Comparison of ENCODE assay signal across 9 cellular contexts in the genomic region with DNA sequence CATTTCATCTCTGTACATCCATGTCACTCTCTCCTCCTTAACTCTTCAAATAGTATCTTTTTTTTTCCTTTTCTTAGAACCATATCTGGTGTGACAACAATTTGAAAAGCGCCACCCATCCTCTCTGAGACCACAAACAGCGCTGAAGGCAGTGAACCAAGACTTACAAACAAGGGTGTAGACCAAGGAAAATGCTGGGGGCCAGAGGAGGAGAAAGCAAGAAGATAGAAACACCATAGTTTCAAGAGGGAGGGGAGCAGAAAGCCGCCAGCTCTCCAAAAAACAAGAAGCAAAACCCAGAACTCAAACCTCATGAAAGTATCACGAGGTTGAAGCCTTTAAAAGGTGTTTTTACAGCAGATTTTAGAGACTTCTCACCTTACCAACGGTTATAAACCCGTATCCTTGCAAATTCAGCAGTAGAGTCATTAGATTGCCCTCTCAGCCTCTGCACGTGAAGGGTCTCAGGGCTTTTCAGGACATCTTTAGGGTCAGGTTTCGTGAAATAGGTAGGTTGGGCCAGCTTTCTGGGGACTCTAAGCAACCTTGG. TPM values are rescaled to one million over a fixed set of nuclear protein-coding genes. Genes with fewer than 3 reads are reported as not detected.
A peak's percentile ranks its signal among the peaks of the same experiment; 100 is the strongest.
DNase-seq lines count a peak whose midpoint lies in the region; ATAC-seq, FAIRE-seq and TF ChIP-seq lines count a peak whose summit lies in the region.
"Had no signal": no experiment of that assay in that cellular context is flagged by ENCODE, and none has a peak within 500 bp of the region (broad histone marks: within the 10 kb centered on the region; RNA-seq: fewer than 3 reads in every experiment).

No MANE protein-coding gene starts in this region.

- H3K27me3 Mint-ChIP-seq in activated naive CD8-positive, alpha-beta T cell, result no peaks in the 10 kb centered on the region

- FAIRE-seq in GM12891 (lab: Jason Lieb, UNC), result peak; percentile 92

- H3K36me3 Mint-ChIP-seq in activated naive CD8-positive, alpha-beta T cell, result peaks cover 22% of the 10 kb centered on the region

- H3K27ac Mint-ChIP-seq in activated naive CD8-positive, alpha-beta T cell, result peak overlapping the region; percentile 95

- TF ChIP-seq POLR2A in GM12891 (IDR thresholded peaks at IDR 0.05; ENCODE audit: low read depth, low read length), result no peak; the same call in 1 of the 2 replicates

- H3K4me1 Mint-ChIP-seq in activated naive CD8-positive, alpha-beta T cell (ENCODE audit: low read depth), result peaks cover 70% of the 10 kb centered on the region

- no peak for DNase-seq in GM12891 (ENCODE audit: insufficient read length, low spot score)
- no peak for DNase-seq in NCI-H524 (lab: John Stamatoyannopoulos, UW)
- no peak for DNase-seq in foreskin fibroblast
- no peak for DNase-seq in A172 (ENCODE audit: low spot score)
- no peak for DNase-seq in cortex of kidney (lab: John Stamatoyannopoulos, UW)

- H3K4me3 ChIP-seq in foreskin fibroblast (ENCODE audit: low read depth in 1 of 2, low read length in 2 of 2), result no peak overlapping the region

- peaks cover 28% of the 10 kb centered on the region for H3K9me3 Mint-ChIP-seq in activated naive CD8-positive, alpha-beta T cell (ENCODE audit: low read depth)

- H3K4me3 Mint-ChIP-seq in activated naive CD8-positive, alpha-beta T cell, result peak overlapping the region; percentile 84

- no peak for TF ChIP-seq CTCF in foreskin fibroblast (IDR thresholded peaks at IDR 0.05; ENCODE audit: low read depth, low read length)

- ATAC-seq in GM21360 (IDR thresholded peaks at IDR 0.05; ENCODE audit: unreplicated experiment) (peak; percentile 96), HG03457 (IDR thresholded peaks at IDR 0.05; ENCODE audit: unreplicated experiment) (peak; percentile 76)
- ATAC-seq: HCT116 had no signal

TF ChIP-seq in GM12891, 5 proteins besides CTCF, POLR2A, EP300 and RAD21:
- TF ChIP-seq SPI1 (IDR thresholded peaks at IDR 0.05; ENCODE audit: low read depth, low read length) (no peak), POU2F2 (IDR thresholded peaks at IDR 0.05; ENCODE audit: low read depth, low read length) (0 out of 2 replicates have a peak, but pooled peaks have one; percentile 19), PAX5 (IDR thresholded peaks at IDR 0.05; ENCODE audit: insufficient read depth, low read length, severe bottlenecking) (peak; percentile 88), TAF1 (IDR thresholded peaks at IDR 0.05; ENCODE audit: low read depth, low read length) (no peak), POLR2AphosphoS5 (IDR thresholded peaks at IDR 0.05; ENCODE audit: low read depth, low read length) (no peak)

RNA-seq across cellular contexts. Expression of a gene that starts 13.3 kb away (rescaled TPM):
- polyA plus RNA-seq in GM12891 (2012; ENCODE audit: low read depth, missing spikeins), result 20.5 TPM
- total RNA-seq in A172 (2014; rRNA removed; shearing (Covaris generic)), result 0.53 TPM in 1 of 2 replicates, not detected in the other
